ENCODE assay signal across 10 cellular contexts in genomic region chr15:67110958-67111864, GRCh38. TPM values are rescaled to one million over a fixed set of nuclear protein-coding genes. Genes with fewer than 3 reads are reported as not detected.
DNase-seq lines count a peak whose midpoint lies in the region; ATAC-seq and TF ChIP-seq lines count a peak whose summit lies in the region.
"Had no signal": no experiment of that assay in that cellular context is flagged by ENCODE, and none has a peak within 500 bp of the region (broad histone marks: within the 10 kb centered on the region; RNA-seq: fewer than 3 reads in every experiment).

No MANE protein-coding gene starts in this region.

- H4K20me1 ChIP-seq in osteoblast (ENCODE audit: insufficient read depth, low read length), result no peaks in the 10 kb centered on the region

- peak; percentile 58 for DNase-seq in NK-92 treated with Interleukin-12 subunit alpha and Interleukin-12 subunit beta, amount 100 ng/mL, for 24 hours (lab: John Stamatoyannopoulos, UW)
- DNase-seq in NK-92 (lab: John Stamatoyannopoulos, UW; ENCODE audit: unreplicated experiment) (no peak), NCI-H226 (peak; percentile 71), amniotic epithelial cell (ENCODE audit: low read depth) (peak; percentile 32), osteoblast (ENCODE audit: insufficient read length, low spot score, missing footprints) (no peak), colonic mucosa (no peak), HuH-7.5 (ENCODE audit: low spot score) (no peak)
- DNase-seq: upper lobe of right lung had no signal

- no peak for ATAC-seq in HG02870 (IDR thresholded peaks at IDR 0.05; ENCODE audit: unreplicated experiment)
- ATAC-seq: upper lobe of right lung had no signal

- peaks cover 35% of the 10 kb centered on the region for H3K36me3 ChIP-seq in osteoblast (ENCODE audit: insufficient read depth, low read length)
- H3K36me3 ChIP-seq in colonic mucosa, result no peaks in the 10 kb centered on the region
- H3K36me3 ChIP-seq: upper lobe of right lung had no signal

- H3K4me3 ChIP-seq in osteoblast (ENCODE audit: insufficient read depth, low read length), result no peak overlapping the region
- no peak overlapping the region for H3K4me3 ChIP-seq in colonic mucosa
- H3K4me3 ChIP-seq: upper lobe of right lung had no signal

- H2AFZ ChIP-seq in osteoblast (ENCODE audit: low read length), result no peak overlapping the region

- H3K4me2 ChIP-seq in osteoblast (ENCODE audit: insufficient read depth, low read length), result no peak overlapping the region

- H3K9me3 ChIP-seq in osteoblast (ENCODE audit: low read depth, low read length) (no peaks in the 10 kb centered on the region), colonic mucosa (no peaks in the 10 kb centered on the region)
- H3K9me3 ChIP-seq: upper lobe of right lung had no signal

- H3K4me1 ChIP-seq in osteoblast (ENCODE audit: insufficient read depth, low read length) (peaks cover 68% of the 10 kb centered on the region), colonic mucosa (peaks cover 6% of the 10 kb centered on the region)

- peak overlapping the region; percentile 99 for H3K27ac ChIP-seq in osteoblast (ENCODE audit: low read depth, low read length)
- H3K27ac ChIP-seq in colonic mucosa, result no peak overlapping the region
- H3K27ac ChIP-seq: 22Rv1, upper lobe of right lung had no signal

- no peak overlapping the region for H3K9ac ChIP-seq in colonic mucosa (ENCODE audit: low read depth in 2 of 2, low read length in 2 of 2)

- H3K27me3 ChIP-seq in osteoblast (ENCODE audit: insufficient read depth, low read length), result no peaks in the 10 kb centered on the region
- no peaks in the 10 kb centered on the region for H3K27me3 ChIP-seq in colonic mucosa
- H3K27me3 ChIP-seq: upper lobe of right lung had no signal

- TF ChIP-seq CTCF in osteoblast (IDR thresholded peaks at IDR 0.05; ENCODE audit: extremely low read depth, low read depth, low read length), result no peak
- no peak for TF ChIP-seq CTCF in colonic mucosa (IDR thresholded peaks at IDR 0.05)

- peaks cover 88% of the 10 kb centered on the region for H3K79me2 ChIP-seq in osteoblast (ENCODE audit: insufficient read depth, low read length)

- intact Hi-C loops in colonic mucosa (cut with DNase I), result no loop called here

RNA-seq across cellular contexts. Expression of gene SMAD3, which starts 45.8 kb away (rescaled TPM):
- total RNA-seq in osteoblast (41.8 and 60.1 TPM in 2 replicates), colonic mucosa (10 to 100 TPM; 38.6 to 62.1 TPM)

Comparison
In these comparisons a context has a peak if more than half of its experiments do, and no peak if none do; other contexts are left out.
1. DNase-seq: peak in NK-92 treated with Interleukin-12 subunit alpha and Interleukin-12 subunit beta, amount 100 ng/mL, for 24 hours (single experiment), NCI-H226 (single experiment) and amniotic epithelial cell (single experiment); none in NK-92 (single experiment), osteoblast (single experiment), colonic mucosa (single experiment) and HuH-7.5 (single experiment).